ENCODE assay signal across 18 cellular contexts in the genomic region with DNA sequence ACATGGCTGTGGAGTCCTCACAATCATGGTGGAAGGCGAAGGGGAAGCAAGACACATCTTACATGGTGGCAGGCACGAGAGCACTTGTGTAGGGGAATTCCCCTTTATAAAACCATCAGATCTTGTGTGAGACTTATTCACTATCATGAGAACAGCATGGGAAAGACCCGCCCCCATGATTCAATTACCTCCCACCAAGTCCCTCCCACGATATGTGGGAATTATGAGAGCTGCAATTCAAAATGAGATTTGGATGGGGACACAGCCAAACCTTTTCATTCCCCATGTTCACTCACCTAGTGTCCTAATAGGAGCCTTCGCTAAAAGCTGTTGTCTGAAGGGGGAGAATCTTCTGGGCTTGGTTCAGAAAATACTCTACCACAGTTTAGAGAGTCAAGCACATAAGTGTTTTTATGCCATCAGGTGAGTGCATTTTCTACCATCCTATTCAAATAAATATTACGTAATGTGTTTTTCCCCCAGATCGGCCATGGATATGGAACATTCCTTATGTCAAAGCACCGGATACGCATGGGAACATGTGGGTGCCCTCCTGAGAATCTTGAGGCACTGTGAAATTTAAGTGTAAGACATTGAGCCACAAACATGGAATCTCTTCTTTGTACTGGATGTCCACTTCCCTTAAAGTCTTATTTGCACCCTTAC. TPM values are rescaled to one million over a fixed set of nuclear protein-coding genes. Genes with fewer than 3 reads are reported as not detected.
DNase-seq lines count a peak whose midpoint lies in the region; ATAC-seq, FAIRE-seq and TF ChIP-seq lines count a peak whose summit lies in the region.
"Had no signal": no experiment of that assay in that cellular context is flagged by ENCODE, and none has a peak within 500 bp of the region (broad histone marks: within the 10 kb centered on the region; RNA-seq: fewer than 3 reads in every experiment).

No MANE protein-coding gene starts in this region.

- H3K4me3 ChIP-seq in HEK293 (ENCODE audit: low read depth, low read length), result no peak overlapping the region
- H3K4me3 ChIP-seq: BLaER1 had no signal

- FAIRE-seq in GM19239 (lab: Jason Lieb, UNC), result no peak
- FAIRE-seq: GM12892, H54 had no signal

- CTCF ChIA-PET in activated CD8-positive, alpha-beta T cell treated with anti-CD3 and anti-CD28 coated beads for 36 hours (lab: Charles Lee), result interaction anchor here (0.9 to 1.2 kb wide), 2 partner anchors 17 to 53 kb away, joined by 3 to 4 read pairs; no protein-coding TSS in a partner anchor
- CTCF ChIA-PET in activated CD8-positive, alpha-beta T cell treated with anti-CD3 and anti-CD28 coated beads, Interleukin-2, amount 10 ng/mL, durations not matched to agents 7 days and 5 days (lab: Charles Lee), result no interaction called here
- CTCF ChIA-PET in HEK293 (lab: Yijun Ruan, JAX), result interaction anchor here (2.0 kb wide), 1 partner anchor 69 kb away, joined by 9 read pairs; no protein-coding TSS in a partner anchor

- H3K27ac ChIP-seq in HEK293 (ENCODE audit: extremely low read depth, low read depth, low read length), result no peak overlapping the region
- H3K27ac ChIP-seq: BLaER1 had no signal

- H3K4me3 Mint-ChIP-seq in activated CD8-positive, alpha-beta T cell treated with anti-CD3 and anti-CD28 coated beads for 36 hours, result no peak overlapping the region
- H3K4me3 Mint-ChIP-seq in activated CD8-positive, alpha-beta T cell treated with anti-CD3 and anti-CD28 coated beads, Interleukin-2, amount 10 ng/mL, durations not matched to agents 7 days and 5 days, result no peak overlapping the region
- H3K4me3 Mint-ChIP-seq in activated T-helper 2 cell treated with anti-CD3 and anti-CD28 coated beads, Interferon-gamma antibody, Interleukin-2, Interleukin-4, amounts not matched to agents 10 μg/mL and 5 μg/mL and 100 μg/mL, durations not matched to agents 14 hours and 24 hours and 36 hours (ENCODE audit: low read depth), result no peak overlapping the region
- no peak overlapping the region for H3K4me3 Mint-ChIP-seq in progenitor cell of endocrine pancreas (ENCODE audit: low read depth)
- H3K4me3 Mint-ChIP-seq: CD8-positive, alpha-beta memory T cell; IgD-negative memory B cell had no signal

- H3K9me3 ChIP-seq in HEK293 (ENCODE audit: control insufficient read depth, insufficient read depth, low read depth, low read length), result no peaks in the 10 kb centered on the region
- H3K9me3 ChIP-seq: Caco-2 had no signal

- H3K36me3 Mint-ChIP-seq in activated CD8-positive, alpha-beta T cell treated with anti-CD3 and anti-CD28 coated beads for 36 hours (ENCODE audit: low read depth), result peaks cover 68% of the 10 kb centered on the region
- peaks cover 49% of the 10 kb centered on the region for H3K36me3 Mint-ChIP-seq in activated CD8-positive, alpha-beta T cell treated with anti-CD3 and anti-CD28 coated beads, Interleukin-2, amount 10 ng/mL, durations not matched to agents 7 days and 5 days (ENCODE audit: low read depth)
- peaks cover 64% of the 10 kb centered on the region for H3K36me3 Mint-ChIP-seq in activated T-helper 2 cell treated with anti-CD3 and anti-CD28 coated beads, Interferon-gamma antibody, Interleukin-2, Interleukin-4, amounts not matched to agents 10 μg/mL and 5 μg/mL and 100 μg/mL, durations not matched to agents 14 hours and 24 hours and 36 hours (ENCODE audit: low read depth)
- H3K36me3 Mint-ChIP-seq in progenitor cell of endocrine pancreas (ENCODE audit: insufficient read depth), result peaks cover 13% of the 10 kb centered on the region

- no peaks in the 10 kb centered on the region for H3K4me1 ChIP-seq in HEK293 (ENCODE audit: control insufficient read depth, insufficient read depth, low read length)
- H3K4me1 ChIP-seq: BLaER1, Caco-2 had no signal

- intact Hi-C loops in activated CD8-positive, alpha-beta T cell treated with anti-CD3 and anti-CD28 coated beads for 36 hours (cut with micrococcal nuclease), result no loop called here
- intact Hi-C loops in activated T-helper 2 cell treated with anti-CD3 and anti-CD28 coated beads, Interferon-gamma antibody, Interleukin-2, Interleukin-4, amounts not matched to agents 10 μg/mL and 5 μg/mL and 100 μg/mL, durations not matched to agents 14 hours and 24 hours and 36 hours (cut with micrococcal nuclease), result no loop called here

- no peak for TF ChIP-seq CTCF in activated CD8-positive, alpha-beta T cell treated with anti-CD3 and anti-CD28 coated beads for 36 hours (IDR thresholded peaks at IDR 0.05)
- no peak for TF ChIP-seq CTCF in HEK293 (tag by site-specific recombination; IDR thresholded peaks at IDR 0.05)
- no peak for TF ChIP-seq CTCF in progenitor cell of endocrine pancreas (IDR thresholded peaks at IDR 0.05; ENCODE audit: unreplicated experiment)

- H3K36me3 ChIP-seq in HEK293 (ENCODE audit: control insufficient read depth in 2 of 2, insufficient read depth in 1 of 2, low read length in 2 of 2), result peaks cover 0 to 50% of the 10 kb centered on the region in 2 experiments; a peak in 2 of 3 replicates

- ATAC-seq in activated CD8-positive, alpha-beta T cell treated with anti-CD3 and anti-CD28 coated beads for 36 hours, result no peak
- ATAC-seq in activated CD8-positive, alpha-beta T cell treated with anti-CD3 and anti-CD28 coated beads, Interleukin-2, amount 10 ng/mL, durations not matched to agents 7 days and 5 days, result no peak
- ATAC-seq: HCT116 had no signal

- no peaks in the 10 kb centered on the region for H3K27me3 Mint-ChIP-seq in activated CD8-positive, alpha-beta T cell treated with anti-CD3 and anti-CD28 coated beads for 36 hours
- H3K27me3 Mint-ChIP-seq in activated CD8-positive, alpha-beta T cell treated with anti-CD3 and anti-CD28 coated beads, Interleukin-2, amount 10 ng/mL, durations not matched to agents 7 days and 5 days (ENCODE audit: low read depth), result no peaks in the 10 kb centered on the region
- H3K27me3 Mint-ChIP-seq in activated T-helper 2 cell treated with anti-CD3 and anti-CD28 coated beads, Interferon-gamma antibody, Interleukin-2, Interleukin-4, amounts not matched to agents 10 μg/mL and 5 μg/mL and 100 μg/mL, durations not matched to agents 14 hours and 24 hours and 36 hours (ENCODE audit: low read depth), result no peaks in the 10 kb centered on the region
- no peaks in the 10 kb centered on the region for H3K27me3 Mint-ChIP-seq in progenitor cell of endocrine pancreas
- H3K27me3 Mint-ChIP-seq: CD8-positive, alpha-beta memory T cell; IgD-negative memory B cell had no signal

- H3K4me1 Mint-ChIP-seq in activated CD8-positive, alpha-beta T cell treated with anti-CD3 and anti-CD28 coated beads for 36 hours (ENCODE audit: low read depth), result peaks cover 3% of the 10 kb centered on the region
- H3K4me1 Mint-ChIP-seq in activated CD8-positive, alpha-beta T cell treated with anti-CD3 and anti-CD28 coated beads, Interleukin-2, amount 10 ng/mL, durations not matched to agents 7 days and 5 days (ENCODE audit: low read depth), result no peaks in the 10 kb centered on the region
- H3K4me1 Mint-ChIP-seq in activated T-helper 2 cell treated with anti-CD3 and anti-CD28 coated beads, Interferon-gamma antibody, Interleukin-2, Interleukin-4, amounts not matched to agents 10 μg/mL and 5 μg/mL and 100 μg/mL, durations not matched to agents 14 hours and 24 hours and 36 hours (ENCODE audit: low read depth), result peaks cover 7% of the 10 kb centered on the region
- H3K4me1 Mint-ChIP-seq in progenitor cell of endocrine pancreas (ENCODE audit: low read depth), result peaks cover 3% of the 10 kb centered on the region
- H3K4me1 Mint-ChIP-seq: CD8-positive, alpha-beta memory T cell had no signal

- H3K9me3 Mint-ChIP-seq in activated CD8-positive, alpha-beta T cell treated with anti-CD3 and anti-CD28 coated beads for 36 hours, result no peaks in the 10 kb centered on the region
- peaks cover 6% of the 10 kb centered on the region for H3K9me3 Mint-ChIP-seq in activated CD8-positive, alpha-beta T cell treated with anti-CD3 and anti-CD28 coated beads, Interleukin-2, amount 10 ng/mL, durations not matched to agents 7 days and 5 days (ENCODE audit: insufficient read depth)
- no peaks in the 10 kb centered on the region for H3K9me3 Mint-ChIP-seq in activated T-helper 2 cell treated with anti-CD3 and anti-CD28 coated beads, Interferon-gamma antibody, Interleukin-2, Interleukin-4, amounts not matched to agents 10 μg/mL and 5 μg/mL and 100 μg/mL, durations not matched to agents 14 hours and 24 hours and 36 hours
- H3K9me3 Mint-ChIP-seq in progenitor cell of endocrine pancreas (ENCODE audit: low read depth), result no peaks in the 10 kb centered on the region
- H3K9me3 Mint-ChIP-seq: CD8-positive, alpha-beta memory T cell; IgD-negative memory B cell had no signal

- DNase-seq in activated CD8-positive, alpha-beta T cell treated with anti-CD3 and anti-CD28 coated beads for 36 hours, result no peak
- no peak for DNase-seq in activated CD8-positive, alpha-beta T cell treated with anti-CD3 and anti-CD28 coated beads, Interleukin-2, amount 10 ng/mL, durations not matched to agents 7 days and 5 days
- DNase-seq in activated T-helper 2 cell treated with anti-CD3 and anti-CD28 coated beads, Interferon-gamma antibody, Interleukin-2, Interleukin-4, amounts not matched to agents 10 μg/mL and 5 μg/mL and 100 μg/mL, durations not matched to agents 14 hours and 24 hours and 36 hours (ENCODE audit: low spot score), result no peak
- DNase-seq in progenitor cell of endocrine pancreas (ENCODE audit: low spot score, unreplicated experiment) (no peak), GM19239 (ENCODE audit: insufficient read length, low spot score) (no peak), GOT3 (lab: John Stamatoyannopoulos, UW) (no peak)
- DNase-seq: 8988T; AML-193; Caco-2; CD8-positive, alpha-beta memory T cell; DND-41; GDM1 had no signal

- POLR2A ChIA-PET in activated CD8-positive, alpha-beta T cell treated with anti-CD3 and anti-CD28 coated beads for 36 hours (lab: Charles Lee), result no interaction called here
- POLR2A ChIA-PET in activated CD8-positive, alpha-beta T cell treated with anti-CD3 and anti-CD28 coated beads, Interleukin-2, amount 10 ng/mL, durations not matched to agents 7 days and 5 days (lab: Charles Lee), result no interaction called here
- POLR2A ChIA-PET in HEK293 (lab: Yijun Ruan, JAX), result no interaction called here

- H3K27ac Mint-ChIP-seq in activated CD8-positive, alpha-beta T cell treated with anti-CD3 and anti-CD28 coated beads for 36 hours, result peak overlapping the region; percentile 53
- H3K27ac Mint-ChIP-seq in activated CD8-positive, alpha-beta T cell treated with anti-CD3 and anti-CD28 coated beads, Interleukin-2, amount 10 ng/mL, durations not matched to agents 7 days and 5 days, result no peak overlapping the region
- H3K27ac Mint-ChIP-seq in activated T-helper 2 cell treated with anti-CD3 and anti-CD28 coated beads, Interferon-gamma antibody, Interleukin-2, Interleukin-4, amounts not matched to agents 10 μg/mL and 5 μg/mL and 100 μg/mL, durations not matched to agents 14 hours and 24 hours and 36 hours, result peak overlapping the region; percentile 14
- H3K27ac Mint-ChIP-seq in progenitor cell of endocrine pancreas, result peak overlapping the region; percentile 21
- H3K27ac Mint-ChIP-seq: IgD-negative memory B cell had no signal

RNA-seq across cellular contexts. Expression of a gene that starts 19.1 kb away (rescaled TPM):
- not detected for total RNA-seq in activated CD8-positive, alpha-beta T cell treated with anti-CD3 and anti-CD28 coated beads for 36 hours
- under 1 TPM; 0.11 to 0.13 TPM for total RNA-seq in activated CD8-positive, alpha-beta T cell treated with anti-CD3 and anti-CD28 coated beads, Interleukin-2, amount 10 ng/mL, durations not matched to agents 7 days and 5 days
- 0.18 TPM in 1 of 2 replicates, not detected in the other for total RNA-seq in activated T-helper 2 cell treated with anti-CD3 and anti-CD28 coated beads, Interferon-gamma antibody, Interleukin-2, Interleukin-4, amounts not matched to agents 10 μg/mL and 5 μg/mL and 100 μg/mL, durations not matched to agents 14 hours and 24 hours and 36 hours
- not detected in 2 replicates for total RNA-seq in progenitor cell of endocrine pancreas
- total RNA-seq: Caco-2 had no signal
